In the genomic region with DNA sequence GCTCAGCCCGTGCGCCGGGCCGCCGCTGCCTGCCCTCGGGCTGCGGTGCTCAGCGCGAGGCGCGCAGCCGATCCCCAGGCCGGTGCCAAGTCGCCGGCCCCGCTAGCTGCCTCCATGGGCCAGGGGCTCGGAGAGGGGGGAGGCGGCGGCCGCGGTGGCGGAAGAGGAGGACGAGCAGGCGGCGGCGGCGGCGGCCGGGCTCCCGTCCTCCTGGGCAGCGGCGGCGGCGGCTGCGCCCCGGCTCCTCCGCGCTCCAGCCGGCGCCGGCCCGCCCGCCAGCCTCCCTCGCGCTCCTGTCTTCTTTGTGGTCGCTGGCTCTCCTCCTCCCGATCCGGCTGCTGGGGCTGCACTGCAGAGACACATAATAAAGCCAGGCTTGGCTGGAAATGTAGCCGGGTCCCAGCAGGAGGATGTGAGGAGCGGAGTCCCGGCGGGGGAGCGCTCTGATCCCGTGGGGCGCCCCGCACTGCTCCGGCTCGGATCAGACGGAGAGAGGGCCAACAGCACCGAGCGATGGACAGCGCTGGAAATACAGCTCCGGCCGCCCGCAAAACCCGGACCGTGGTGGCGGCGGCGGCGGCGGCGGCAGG, we compare ENCODE assay signal across 8 cellular contexts. TPM values are rescaled to one million over a fixed set of nuclear protein-coding genes. Genes with fewer than 3 reads are reported as not detected.
A peak's percentile ranks its signal among the peaks of the same experiment; 100 is the strongest.
DNase-seq lines count a peak whose midpoint lies in the region; ATAC-seq, FAIRE-seq and TF ChIP-seq lines count a peak whose summit lies in the region.

No MANE protein-coding gene starts in this region.

- POLR2A ChIA-PET in AG04449 (lab: Yijun Ruan, JAX): interaction anchor here (1.0 kb wide), 1 partner anchor 45 kb away, joined by 4 read pairs; no protein-coding TSS in a partner anchor

- no peak for FAIRE-seq in GM19239 (lab: Jason Lieb, UNC)

- peaks cover 45% of the 10 kb centered on the region for H3K79me1 ChIP-seq in trophoblast cell (ENCODE audit: low read length)

- peak; percentile 9 for DNase-seq in AG04449 (ENCODE audit: low read depth, low spot score)
- DNase-seq in GM19239 (ENCODE audit: insufficient read length, low spot score): peak; percentile 70
- DNase-seq in NOMO-1 treated with DMSO at 0.1 percent for 48 hours (lab: John Stamatoyannopoulos, UW; ENCODE audit: unreplicated experiment): peak; percentile 39
- DNase-seq in astrocyte of the hippocampus (ENCODE audit: low read depth, low spot score): peak; percentile 93
- peak; percentile 88 for DNase-seq in left ventricle myocardium superior
- peak; percentile 47 to 68 for DNase-seq in trophoblast cell
- no peak for DNase-seq in GM19238 (ENCODE audit: insufficient read length, low spot score)

- H4K12ac ChIP-seq in trophoblast cell (ENCODE audit: low read depth, low read length): peak overlapping the region; percentile 64

- peak overlapping the region; percentile 91 for H4K91ac ChIP-seq in trophoblast cell (ENCODE audit: low read depth, low read length)

- CTCF ChIA-PET in AG04449 (lab: Yijun Ruan, JAX): interaction anchor here (0.7 to 3.1 kb wide), 9 partner anchors 12 to 405 kb away, joined by 3 to 15 read pairs (median 4); a partner anchor contains a TSS

- ATAC-seq in left ventricle myocardium superior (peak; percentile 56), HG02852 (IDR thresholded peaks at IDR 0.05; ENCODE audit: unreplicated experiment) (no peak)

- peak overlapping the region; percentile 90 for H2BK5ac ChIP-seq in trophoblast cell (ENCODE audit: low read depth, low read length, poor library complexity)

- H3K79me2 ChIP-seq in trophoblast cell (ENCODE audit: control insufficient read depth, insufficient read depth, low read length, poor library complexity): peaks cover 19% of the 10 kb centered on the region

- peak overlapping the region; percentile 98 for H3K4me2 ChIP-seq in trophoblast cell (ENCODE audit: low read length)

- no peak overlapping the region for H3K23ac ChIP-seq in trophoblast cell (ENCODE audit: low read length)

- peak overlapping the region; percentile 84 for H3K4ac ChIP-seq in trophoblast cell (ENCODE audit: low read depth, low read length)

- no CpG with 5 or more reads among the region's 73 CpGs for WGBS in trophoblast cell (ENCODE audit: extremely low coverage, insufficient coverage, insufficient read length)

- H3K27me3 ChIP-seq in trophoblast cell (ENCODE audit: insufficient read depth, low read length): peaks cover 8% of the 10 kb centered on the region

- peak overlapping the region; percentile 100 for H3K27ac ChIP-seq in trophoblast cell (ENCODE audit: low read depth, low read length)

- peak; percentile 70 for TF ChIP-seq CTCF in AG04449 (IDR thresholded peaks at IDR 0.05; ENCODE audit: insufficient read depth, low read length, missing control alignments)

- H2AK5ac ChIP-seq in trophoblast cell (ENCODE audit: low read length): peak overlapping the region; percentile 73

- peak overlapping the region; percentile 99 for H3K18ac ChIP-seq in trophoblast cell (ENCODE audit: low read length)

- no peaks in the 10 kb centered on the region for H3K9me3 ChIP-seq in trophoblast cell (ENCODE audit: insufficient read depth, low read depth, low read length)

- H3K9ac ChIP-seq in trophoblast cell (ENCODE audit: low read length): peak overlapping the region; percentile 72

- no peaks in the 10 kb centered on the region for H3K36me3 ChIP-seq in trophoblast cell (ENCODE audit: control insufficient read depth in 1 of 2, insufficient read depth in 2 of 2, low read length in 2 of 2)

- H3K4me1 ChIP-seq in trophoblast cell (ENCODE audit: control insufficient read depth in 1 of 2, insufficient read depth in 2 of 2, low read length in 2 of 2): peaks cover 20 to 22% of the 10 kb centered on the region in 2 experiments

- H2BK120ac ChIP-seq in trophoblast cell (ENCODE audit: insufficient read depth, low read length, poor library complexity): peak overlapping the region; percentile 91

- peak overlapping the region; percentile 71 for H2BK12ac ChIP-seq in trophoblast cell (ENCODE audit: low read length)

- peak overlapping the region; percentile 86 for H3K14ac ChIP-seq in trophoblast cell (ENCODE audit: low read length)

- peak overlapping the region; percentile 48 for H2AFZ ChIP-seq in trophoblast cell (ENCODE audit: insufficient read depth, low read length, poor library complexity)

- H3K4me3 ChIP-seq in AG04449 (ENCODE audit: low read depth, low read length) (peak overlapping the region; percentile 59), trophoblast cell (ENCODE audit: low read depth, low read length) (peak overlapping the region; percentile 75)

- intact Hi-C loops in left ventricle myocardium superior (cut with micrococcal nuclease): no loop called here

- H4K8ac ChIP-seq in trophoblast cell (ENCODE audit: low read depth, low read length): peak overlapping the region; percentile 78

RNA-seq across cellular contexts. Expression of a gene that starts 0.9 kb away (rescaled TPM):
- total RNA-seq in left ventricle myocardium superior: 7.8 TPM
- 9.7 and 10.6 TPM in 2 replicates for polyA plus RNA-seq in trophoblast cell (2013)
